Comparison of ENCODE assay signal across 1 cellular context in genomic region chr2:203451011-203451410, GRCh38.
TF ChIP-seq lines count a peak whose summit lies in the region.

No MANE protein-coding gene starts in this region.

TF ChIP-seq in A549, 52 proteins besides CTCF, POLR2A, EP300 and RAD21 (continued from another document):
- no peak for TF ChIP-seq ELK1 (IDR thresholded peaks at IDR 0.05; ENCODE audit: low read depth, low read length)
- TF ChIP-seq HDAC2 (IDR thresholded peaks at IDR 0.05): no peak
- no peak for TF ChIP-seq HMGXB4 (CRISPR knock-in tag; IDR thresholded peaks at IDR 0.05; ENCODE audit: borderline replicate concordance)
